8 cellular contexts compared by ENCODE assay signal in genomic region chr6:150600302-150601017, GRCh38. TPM values are rescaled to one million over a fixed set of nuclear protein-coding genes. Genes with fewer than 3 reads are reported as not detected.
A peak's percentile ranks its signal among the peaks of the same experiment; 100 is the strongest.
DNase-seq lines count a peak whose midpoint lies in the region; ATAC-seq and TF ChIP-seq lines count a peak whose summit lies in the region.

No MANE protein-coding gene starts in this region.

- peaks cover 83% of the 10 kb centered on the region for H3K27me3 Mint-ChIP-seq in endodermal cell (ENCODE audit: insufficient read depth)

- peak; percentile 73 for TF ChIP-seq CTCF in endodermal cell (conservative IDR thresholded peaks at IDR 0.05)

- H3K9ac ChIP-seq in endodermal cell (ENCODE audit: extremely low read depth, low read length, poor library complexity, severe bottlenecking): no peak overlapping the region

- DNase-seq in AG08395 (ENCODE audit: low spot score) (peak; percentile 73), NCI-H345 (lab: John Stamatoyannopoulos, UW) (peak; percentile 80), endodermal cell (peak; percentile 92), midbrain (lab: John Stamatoyannopoulos, UW) (peak; percentile 76)
- peak; percentile 26 to 40 (median 38) for DNase-seq in activated CD8-positive, alpha-beta memory T cell treated with anti-CD3 and anti-CD28 coated beads for 48 hours (ENCODE audit: low read depth in 2 of 3, low spot score in 2 of 3)
- DNase-seq in stimulated activated CD8-positive, alpha-beta memory T cell treated with anti-CD3 and anti-CD28 coated beads, Interleukin-4, amount 100 ng/mL, for 24 hours (ENCODE audit: low read depth): peak; percentile 42

- no peaks in the 10 kb centered on the region for H3K36me3 ChIP-seq in endodermal cell (ENCODE audit: control insufficient read depth, insufficient read depth, low read length)

- H3K9me3 Mint-ChIP-seq in endodermal cell: no peaks in the 10 kb centered on the region

- H3K4me1 ChIP-seq in endodermal cell (ENCODE audit: control insufficient read depth, insufficient read depth, low read length): no peaks in the 10 kb centered on the region

- H3K27ac ChIP-seq in endodermal cell (ENCODE audit: low read depth, low read length): peak overlapping the region; percentile 67

- H3K4me1 Mint-ChIP-seq in endodermal cell: peaks cover 11% of the 10 kb centered on the region

- ATAC-seq in GM18861 (IDR thresholded peaks at IDR 0.05; ENCODE audit: unreplicated experiment): peak; percentile 68
- peak; percentile 66 for ATAC-seq in HG03095 (IDR thresholded peaks at IDR 0.05; ENCODE audit: unreplicated experiment)

- WGBS in endodermal cell (ENCODE audit: insufficient coverage in 1 of 2, insufficient read length in 1 of 2), 2 experiments: 0 to 1% methylated on average over 49 to 69 of the region's 69 CpGs

- peaks cover 67% of the 10 kb centered on the region for H3K27me3 ChIP-seq in endodermal cell (ENCODE audit: control insufficient read depth, insufficient read depth, low read length, poor library complexity, severe bottlenecking)

- no peaks in the 10 kb centered on the region for H3K36me3 Mint-ChIP-seq in endodermal cell (ENCODE audit: low read depth)

- H3K4me3 Mint-ChIP-seq in endodermal cell: peak overlapping the region; percentile 79

- H3K4me3 ChIP-seq in endodermal cell (ENCODE audit: low read length): peak overlapping the region; percentile 77

- no peaks in the 10 kb centered on the region for H3K9me3 ChIP-seq in endodermal cell (ENCODE audit: control insufficient read depth, low read length)

- H3K27ac Mint-ChIP-seq in endodermal cell: peak overlapping the region; percentile 71

RNA-seq across cellular contexts. Expression of gene PLEKHG1, which starts 0.8 kb away (rescaled TPM):
- total RNA-seq in endodermal cell: 1 to 10 TPM; 1.5 to 2.4 TPM
- polyA plus RNA-seq in endodermal cell (2013, experiment 1 of 2): 11.3 TPM
- polyA plus RNA-seq in endodermal cell (2013, experiment 2 of 2): 11.3 TPM

Comparison
In these comparisons a context has a peak if more than half of its experiments do, and no peak if none do; other contexts are left out.
1. Peak in every context shown above with its lines: DNase-seq, ATAC-seq, H3K4me3 ChIP-seq and H3K27ac ChIP-seq.
2. DNase-seq: peak in every context shown above with its lines; median percentile 92 in endodermal cell; 80 in NCI-H345; 76 in midbrain; 73 in AG08395; 42 in stimulated activated CD8-positive, alpha-beta memory T cell treated with anti-CD3 and anti-CD28 coated beads, Interleukin-4, amount 100 ng/mL, for 24 hours; 38 in activated CD8-positive, alpha-beta memory T cell treated with anti-CD3 and anti-CD28 coated beads for 48 hours.